Comparison of ENCODE assay signal across 16 cellular contexts in genomic region chr5:115963566-115963965, GRCh38. TPM values are rescaled to one million over a fixed set of nuclear protein-coding genes. Genes with fewer than 3 reads are reported as not detected.
DNase-seq lines count a peak whose midpoint lies in the region; ATAC-seq and TF ChIP-seq lines count a peak whose summit lies in the region.
"Had no signal": no experiment of that assay in that cellular context is flagged by ENCODE, and none has a peak within 500 bp of the region (broad histone marks: within the 10 kb centered on the region; RNA-seq: fewer than 3 reads in every experiment).

No MANE protein-coding gene starts in this region.

- H3K9ac ChIP-seq in mesenchymal stem cell (ENCODE audit: low read length): peak overlapping the region; percentile 26
- peak overlapping the region in 3 of 5 donors; percentile 41 to 55 (median 48) for H3K9ac ChIP-seq in subcutaneous abdominal adipose tissue (ENCODE audit: low read length in 5 of 5)

- H3K27ac Mint-ChIP-seq in activated T-cell treated with anti-CD3 and anti-CD28 coated beads, Interleukin-2, amount 50 U/mL, for 72 hours: no peak overlapping the region
- H3K27ac Mint-ChIP-seq in brain: no peak overlapping the region
- no peak overlapping the region for H3K27ac Mint-ChIP-seq in activated naive CD4-positive, alpha-beta T cell treated with anti-CD3 and anti-CD28 coated beads, Interleukin-2, amount 50 U/mL, for 72 hours
- H3K27ac Mint-ChIP-seq: CD4-positive, alpha-beta T cell had no signal

- no peak overlapping the region for H2AK5ac ChIP-seq in mesenchymal stem cell (ENCODE audit: low read length, severe bottlenecking)

- H2BK5ac ChIP-seq in mesenchymal stem cell (ENCODE audit: low read depth, low read length, poor library complexity, severe bottlenecking): no peak overlapping the region

- no peak overlapping the region for H4K8ac ChIP-seq in mesenchymal stem cell (ENCODE audit: low read length)

- H3K4ac ChIP-seq in mesenchymal stem cell (ENCODE audit: low read depth in 1 of 2, low read length in 2 of 2): no peak overlapping the region

- H3K9me3 ChIP-seq in mesenchymal stem cell (ENCODE audit: control insufficient read depth, low read length) (no peaks in the 10 kb centered on the region), subcutaneous abdominal adipose tissue (ENCODE audit: control insufficient read depth in 5 of 5, low read length in 5 of 5) (no peaks in the 10 kb centered on the region)
- H3K9me3 ChIP-seq: upper lobe of right lung had no signal

- H3K27ac ChIP-seq in mesenchymal stem cell (ENCODE audit: low read length, poor library complexity, severe bottlenecking): no peak overlapping the region
- H3K27ac ChIP-seq in subcutaneous abdominal adipose tissue (ENCODE audit: low read depth, low read length): peak overlapping the region; percentile 96
- H3K27ac ChIP-seq: upper lobe of right lung had no signal

- H3K4me3 Mint-ChIP-seq in activated T-cell treated with anti-CD3 and anti-CD28 coated beads, Interleukin-2, amount 50 U/mL, for 72 hours: peak overlapping the region; percentile 13 to 18
- H3K4me3 Mint-ChIP-seq in brain: peak overlapping the region in 4 of 5 experiments; percentile 38 to 58 (median 48)
- H3K4me3 Mint-ChIP-seq: CD4-positive, alpha-beta T cell had no signal

- H4K91ac ChIP-seq in mesenchymal stem cell (ENCODE audit: low read length): no peak overlapping the region

- no peaks in the 10 kb centered on the region for H3K9me3 Mint-ChIP-seq in activated T-cell treated with anti-CD3 and anti-CD28 coated beads, Interleukin-2, amount 50 U/mL, for 72 hours
- H3K9me3 Mint-ChIP-seq in brain: peaks cover 0 to 10% (median 0%) of the 10 kb centered on the region in 5 experiments
- no peaks in the 10 kb centered on the region for H3K9me3 Mint-ChIP-seq in activated naive CD4-positive, alpha-beta T cell treated with anti-CD3 and anti-CD28 coated beads, Interleukin-2, amount 50 U/mL, for 72 hours
- H3K9me3 Mint-ChIP-seq: CD4-positive, alpha-beta T cell had no signal

- H3K18ac ChIP-seq in mesenchymal stem cell (ENCODE audit: low read depth in 1 of 2, low read length in 2 of 2): no peak overlapping the region

- H3K4me1 ChIP-seq in mesenchymal stem cell (ENCODE audit: control insufficient read depth, insufficient read depth, low read depth, low read length) (peaks cover 14% of the 10 kb centered on the region), subcutaneous abdominal adipose tissue (ENCODE audit: control insufficient read depth in 5 of 5, insufficient read depth in 5 of 5, low read length in 5 of 5) (peaks cover 0 to 69% (median 38%) of the 10 kb centered on the region in 5 donors)

- WGBS in mesenchymal stem cell: 62% methylated on average over 17 of the region's 17 CpGs

- H3K27me3 ChIP-seq in mesenchymal stem cell (ENCODE audit: control insufficient read depth in 1 of 2, insufficient read depth in 1 of 2, low read length in 2 of 2) (peaks cover 0 to 21% of the 10 kb centered on the region in 2 experiments), subcutaneous abdominal adipose tissue (ENCODE audit: control insufficient read depth in 5 of 5, insufficient read depth in 4 of 5, low read length in 5 of 5) (peaks cover 0 to 19% (median 12%) of the 10 kb centered on the region in 5 donors)

- H3K4me1 Mint-ChIP-seq in activated T-cell treated with anti-CD3 and anti-CD28 coated beads, Interleukin-2, amount 50 U/mL, for 72 hours (ENCODE audit: low read depth): peaks cover 14% of the 10 kb centered on the region
- peaks cover 6% of the 10 kb centered on the region for H3K4me1 Mint-ChIP-seq in brain

- no peaks in the 10 kb centered on the region for H3K79me1 ChIP-seq in mesenchymal stem cell (replicated peaks; ENCODE audit: low read length, poor library complexity, severe bottlenecking)

- H3K4me2 ChIP-seq in mesenchymal stem cell (ENCODE audit: low read length, poor library complexity, severe bottlenecking): no peak overlapping the region

- H3K4me3 ChIP-seq in mesenchymal stem cell (ENCODE audit: insufficient read depth in 1 of 2, low read depth in 1 of 2, low read length in 2 of 2) (peak overlapping the region in 1 of 2 experiments; percentile 10), subcutaneous abdominal adipose tissue (ENCODE audit: low read depth in 1 of 5, low read length in 5 of 5) (peak overlapping the region; percentile 37 to 78 (median 62))
- H3K4me3 ChIP-seq: K562 had no signal

- TF ChIP-seq CTCF in brain (conservative IDR thresholded peaks at IDR 0.05): no peak

- H3K36me3 Mint-ChIP-seq in activated T-cell treated with anti-CD3 and anti-CD28 coated beads, Interleukin-2, amount 50 U/mL, for 72 hours (ENCODE audit: insufficient read depth in 2 of 2): no peaks in the 10 kb centered on the region
- H3K36me3 Mint-ChIP-seq in brain: no peaks in the 10 kb centered on the region
- H3K36me3 Mint-ChIP-seq in activated naive CD4-positive, alpha-beta T cell treated with anti-CD3 and anti-CD28 coated beads, Interleukin-2, amount 50 U/mL, for 72 hours: peaks cover 0 to 11% of the 10 kb centered on the region in 2 donors

- no peak overlapping the region for H2BK12ac ChIP-seq in mesenchymal stem cell (ENCODE audit: low read length in 2 of 2)

- no peak overlapping the region for H2BK120ac ChIP-seq in mesenchymal stem cell (ENCODE audit: low read depth, low read length)

- H3K36me3 ChIP-seq in mesenchymal stem cell (ENCODE audit: control insufficient read depth in 1 of 2, insufficient read depth in 2 of 2, low read depth in 1 of 2, low read length in 2 of 2): no peaks in the 10 kb centered on the region
- H3K36me3 ChIP-seq in subcutaneous abdominal adipose tissue (ENCODE audit: control insufficient read depth in 5 of 5, insufficient read depth in 5 of 5, low read length in 5 of 5): no peaks in the 10 kb centered on the region
- H3K36me3 ChIP-seq: upper lobe of right lung had no signal

- no peak for ATAC-seq in activated T-cell treated with anti-CD3 and anti-CD28 coated beads, Interleukin-2, amount 50 U/mL, for 72 hours (replicated peaks in 1 of 2)
- ATAC-seq in activated naive CD4-positive, alpha-beta T cell treated with anti-CD3 and anti-CD28 coated beads, Interleukin-2, amount 50 U/mL, for 72 hours: no peak
- ATAC-seq: K562, PC-3 had no signal

- H3K14ac ChIP-seq in mesenchymal stem cell (ENCODE audit: low read length in 2 of 2): peak overlapping the region in 1 of 2 experiments; percentile 3

- H2AFZ ChIP-seq in mesenchymal stem cell (ENCODE audit: low read depth, low read length): no peak overlapping the region

- no peak for DNase-seq in activated T-cell treated with anti-CD3 and anti-CD28 coated beads, Interleukin-2, amount 50 U/mL, for 72 hours
- no peak for DNase-seq in activated T-cell treated with anti-CD3 and anti-CD28 coated beads, Interleukin-2, amount 50 U/mL, for 1 hour
- DNase-seq in mesenchymal stem cell (no peak), NCI-H526 treated with DMSO at 0.1 percent for 48 hours (lab: John Stamatoyannopoulos, UW) (no peak), kidney tubule cell (ENCODE audit: low spot score) (no peak)
- DNase-seq in activated naive CD4-positive, alpha-beta T cell treated with anti-CD3 and anti-CD28 coated beads, Interleukin-2, amount 50 U/mL, for 72 hours (ENCODE audit: low spot score in 2 of 2): no peak
- DNase-seq: activated CD4-positive, alpha-beta T cell treated with anti-CD3 and anti-CD28 coated beads, Interleukin-2, amount 50 U/mL, for 1 hour; CD4-positive, alpha-beta T cell; foreskin melanocyte; NCI-H1048; nucleus accumbens; PC-3 had no signal

- H3K27me3 Mint-ChIP-seq in activated T-cell treated with anti-CD3 and anti-CD28 coated beads, Interleukin-2, amount 50 U/mL, for 72 hours (ENCODE audit: low read depth): peaks cover 70% of the 10 kb centered on the region
- peaks cover 82% of the 10 kb centered on the region for H3K27me3 Mint-ChIP-seq in brain

- H2BK15ac ChIP-seq in mesenchymal stem cell (ENCODE audit: low read depth, poor library complexity, severe bottlenecking): no peak overlapping the region

- H3K23ac ChIP-seq in mesenchymal stem cell (ENCODE audit: low read length in 2 of 2): no peak overlapping the region

RNA-seq across cellular contexts. Expression of gene LVRN, which starts 1.3 kb away (rescaled TPM):
- total RNA-seq in activated T-cell treated with anti-CD3 and anti-CD28 coated beads, Interleukin-2, amount 50 U/mL, for 72 hours: under 1 TPM in 1 of 2 donors, not detected in 1; 0.07 TPM
- polyA plus RNA-seq in brain (ENCODE audit: insufficient read depth, low read depth, low replicate concordance): not detected
- polyA plus RNA-seq in mesenchymal stem cell (2013, experiment 1 of 2): 0.04 TPM
- 0.07 TPM for polyA plus RNA-seq in mesenchymal stem cell (2013, experiment 2 of 2)
- total RNA-seq in activated naive CD4-positive, alpha-beta T cell treated with anti-CD3 and anti-CD28 coated beads, Interleukin-2, amount 50 U/mL, for 72 hours: under 1 TPM in 1 of 2 donors, not detected in 1; 0.31 TPM
- total RNA-seq: PC-3 had no signal
